Comparison of ENCODE assay signal across 8 cellular contexts in genomic region chr20:56554869-56555268, GRCh38. TPM values are rescaled to one million over a fixed set of nuclear protein-coding genes. Genes with fewer than 3 reads are reported as not detected.
DNase-seq lines count a peak whose midpoint lies in the region; ATAC-seq and TF ChIP-seq lines count a peak whose summit lies in the region.

No MANE protein-coding gene starts in this region.

- no peaks in the 10 kb centered on the region for H4K20me1 ChIP-seq in PC-9 (ENCODE audit: insufficient read depth)

- no peaks in the 10 kb centered on the region for H3K9me2 ChIP-seq in PC-9 (ENCODE audit: insufficient read depth)

- H3K27ac Mint-ChIP-seq in activated naive CD4-positive, alpha-beta T cell treated with anti-CD3 and anti-CD28 coated beads, Interleukin-2, amount 50 U/mL, for 72 hours, result no peak overlapping the region

- peak overlapping the region; percentile 62 for H3K4me2 ChIP-seq in PC-9

- POLR2A ChIA-PET in PC-9 (lab: Charles Lee; ENCODE audit: unreplicated experiment), result interaction anchor here (0.6 to 0.7 kb wide), 3 partner anchors 75 to 360 kb away, joined by 3 to 5 read pairs (median 4); no protein-coding TSS in a partner anchor

- BruUV-seq in PC-9 (replicated peaks; lab: Mats Ljungman, UMichigan), result no TSS peak

- CTCF ChIA-PET in PC-9 (lab: Charles Lee), result interaction anchor here (0.7 to 1.3 kb wide), 3 partner anchors 11 to 75 kb away, joined by 3 to 5 read pairs (median 3); no protein-coding TSS in a partner anchor

- H3K36me3 Mint-ChIP-seq in activated naive CD4-positive, alpha-beta T cell treated with anti-CD3 and anti-CD28 coated beads, Interleukin-2, amount 50 U/mL, for 72 hours, result no peaks in the 10 kb centered on the region

- H3K9me3 ChIP-seq in HUES6 (ENCODE audit: control insufficient read depth, insufficient read depth, low read depth, low read length), result no peaks in the 10 kb centered on the region
- H3K9me3 ChIP-seq in PC-9 (ENCODE audit: insufficient read depth, low read depth), result no peaks in the 10 kb centered on the region
- no peaks in the 10 kb centered on the region for H3K9me3 ChIP-seq in esophagus muscularis mucosa

- no peak for DNase-seq in activated naive CD4-positive, alpha-beta T cell treated with anti-CD3 and anti-CD28 coated beads, Interleukin-2, amount 50 U/mL, for 72 hours (ENCODE audit: low spot score in 2 of 2)
- no peak for DNase-seq in activated naive CD4-positive, alpha-beta T cell treated with Interleukin-2 at 50 U/mL for 16 hours
- peak; percentile 44 for DNase-seq in GOT3 (lab: John Stamatoyannopoulos, UW)
- DNase-seq in PC-9, result peak; percentile 77 to 99
- peak; percentile 86 for DNase-seq in dedifferentiated amniotic fluid mesenchymal stem cell (ENCODE audit: extremely low spot score)
- peak; percentile 72 for DNase-seq in medulla oblongata (ENCODE audit: extremely low spot score)
- no peak for DNase-seq in esophagus muscularis mucosa (ENCODE audit: extremely low spot score)

- no peak overlapping the region for H3K9ac ChIP-seq in HUES6 (ENCODE audit: low read length)

- H3K4me3 ChIP-seq in HUES6 (ENCODE audit: low read depth, low read length) (no peak overlapping the region), PC-9 (peak overlapping the region; percentile 25; the same call in 1 of the 2 replicates), esophagus muscularis mucosa (no peak overlapping the region)

- H3K27ac ChIP-seq in HUES6 (ENCODE audit: low read depth, low read length) (peak overlapping the region; percentile 43; the same call in 1 of the 2 replicates), PC-9 (peak overlapping the region; percentile 76), esophagus muscularis mucosa (replicated peaks in 1 of 4) (no peak overlapping the region)

- TF ChIP-seq CTCF in PC-9 (conservative IDR thresholded peaks at IDR 0.05) (peak; percentile 45), esophagus muscularis mucosa (IDR thresholded peaks at IDR 0.05) (peak in 1 of 3 experiments; percentile 10)

- WGBS in esophagus muscularis mucosa, result 16% methylated on average over 4 of the region's 4 CpGs

- peak; percentile 34 to 89 for ATAC-seq in activated naive CD4-positive, alpha-beta T cell treated with anti-CD3 and anti-CD28 coated beads, Interleukin-2, amount 50 U/mL, for 72 hours

- H3K36me3 ChIP-seq in HUES6 (ENCODE audit: control insufficient read depth, insufficient read depth, low read length) (no peaks in the 10 kb centered on the region), PC-9 (ENCODE audit: low read depth) (no peaks in the 10 kb centered on the region), esophagus muscularis mucosa (no peaks in the 10 kb centered on the region)

- intact Hi-C loops in PC-9 (cut with micrococcal nuclease; ENCODE audit: unreplicated experiment) (loop anchor here (1.0 to 5.0 kb wide), 7 partner anchors 22 to 792 kb away; no protein-coding TSS in a partner anchor), esophagus muscularis mucosa (cut with DNase I) (loop anchor here (5.0 kb wide), 4 partner anchors 417 to 792 kb away; no protein-coding TSS in a partner anchor)

- H3K4me1 ChIP-seq in HUES6 (ENCODE audit: control insufficient read depth, insufficient read depth, low read length) (peaks cover 4% of the 10 kb centered on the region), PC-9 (replicated peaks; ENCODE audit: insufficient read depth) (peaks cover 27% of the 10 kb centered on the region), esophagus muscularis mucosa (peaks cover 9 to 18% (median 10%) of the 10 kb centered on the region in 4 donors)

- TF ChIP-seq POLR2A in esophagus muscularis mucosa (IDR thresholded peaks at IDR 0.05; ENCODE audit: low read depth), result no peak

- no peak for TF ChIP-seq EP300 in esophagus muscularis mucosa (IDR thresholded peaks at IDR 0.05)

- H3F3A ChIP-seq in PC-9 (ENCODE audit: insufficient read depth, low read depth), result peaks cover 18% of the 10 kb centered on the region

- H3K27me3 ChIP-seq in HUES6 (ENCODE audit: control insufficient read depth, insufficient read depth, low read length) (no peaks in the 10 kb centered on the region), PC-9 (ENCODE audit: insufficient read depth, low read depth) (no peaks in the 10 kb centered on the region), esophagus muscularis mucosa (no peaks in the 10 kb centered on the region)

- H3K79me2 ChIP-seq in PC-9 (ENCODE audit: low read depth), result no peaks in the 10 kb centered on the region

- H2AFZ ChIP-seq in PC-9, result no peak overlapping the region

- no peaks in the 10 kb centered on the region for H3K9me3 Mint-ChIP-seq in activated naive CD4-positive, alpha-beta T cell treated with anti-CD3 and anti-CD28 coated beads, Interleukin-2, amount 50 U/mL, for 72 hours

RNA-seq across cellular contexts. Expression of gene FAM209B, which starts 21.8 kb away (rescaled TPM):
- 1 to 10 TPM in 1 of 2 donors, under 1 TPM in 1; 0.88 to 1.2 TPM for total RNA-seq in activated naive CD4-positive, alpha-beta T cell treated with anti-CD3 and anti-CD28 coated beads, Interleukin-2, amount 50 U/mL, for 72 hours
- total RNA-seq in PC-9 (2021), result not detected in 2 replicates
- under 1 TPM in 1 of 4 donors, not detected in 3; 0.52 TPM for total RNA-seq in esophagus muscularis mucosa

RNA-seq across cellular contexts. Expression of gene FAM209A, which starts 30.3 kb away (rescaled TPM):
- total RNA-seq in activated naive CD4-positive, alpha-beta T cell treated with anti-CD3 and anti-CD28 coated beads, Interleukin-2, amount 50 U/mL, for 72 hours, result 1 to 10 TPM in 1 of 2 donors, under 1 TPM in 1; 0.77 to 1.1 TPM
- total RNA-seq in PC-9 (2021) (not detected in 2 replicates), esophagus muscularis mucosa (under 1 TPM in 1 of 4 donors, not detected in 3; 0.50 TPM)

Comparison
In these comparisons a context has a peak if more than half of its experiments do, and no peak if none do; other contexts are left out.
1. DNase-seq: peak in GOT3 (single experiment), PC-9 (2 of 2), dedifferentiated amniotic fluid mesenchymal stem cell (single experiment) and medulla oblongata (single experiment); none in activated naive CD4-positive, alpha-beta T cell treated with anti-CD3 and anti-CD28 coated beads, Interleukin-2, amount 50 U/mL, for 72 hours (0 of 2), activated naive CD4-positive, alpha-beta T cell treated with Interleukin-2 at 50 U/mL for 16 hours (single experiment) and esophagus muscularis mucosa (single experiment).
2. H3K27ac ChIP-seq: peak in HUES6 (single experiment) and PC-9 (single experiment); none in esophagus muscularis mucosa (0 of 4).